ENCODE assay signal across 11 cellular contexts in the genomic region with DNA sequence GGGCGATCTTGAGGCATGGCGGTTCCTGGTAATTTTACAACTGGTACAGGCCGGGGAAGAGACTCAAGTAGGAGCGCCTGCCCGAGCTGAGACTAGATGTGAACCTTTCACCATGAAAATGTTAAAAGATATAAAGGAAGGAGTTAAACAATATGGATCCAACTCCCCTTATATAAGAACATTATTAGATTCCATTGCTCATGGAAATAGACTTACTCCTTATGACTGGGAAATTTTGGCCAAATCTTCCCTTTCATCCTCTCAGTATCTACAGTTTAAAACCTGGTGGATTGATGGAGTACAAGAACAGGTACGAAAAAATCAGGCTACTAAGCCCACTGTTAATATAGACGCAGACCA. TPM values are rescaled to one million over a fixed set of nuclear protein-coding genes. Genes with fewer than 3 reads are reported as not detected.
DNase-seq lines count a peak whose midpoint lies in the region; TF ChIP-seq lines count a peak whose summit lies in the region.
"Not testable (repeated sequence)": the region's sequence is repeated elsewhere in the genome, so short reads cannot be mapped to it uniquely, and the experiment has no call there.
"Had no signal": no experiment of that assay in that cellular context is flagged by ENCODE, and none has a peak within 500 bp of the region (broad histone marks: within the 10 kb centered on the region; RNA-seq: fewer than 3 reads in every experiment).

No MANE protein-coding gene starts in this region.

- not testable (repeated sequence) for H3K27ac ChIP-seq in MM.1S (ENCODE audit: low read length)
- H3K27ac ChIP-seq in VCaP, result peak overlapping the region; percentile 100

- DNase-seq in CD14-positive monocyte (ENCODE audit: low spot score); HFFc6; MM.1S; mesothelial cell of epicardium (ENCODE audit: low spot score in 2 of 2, unreplicated experiment in 2 of 2); progenitor cell of endocrine pancreas (ENCODE audit: low spot score, unreplicated experiment): not testable (repeated sequence)

- H3F3A ChIP-seq in MM.1S (ENCODE audit: insufficient read depth, low read length), result not testable (repeated sequence)

- H3K27me3 Mint-ChIP-seq in CD14-positive monocyte (ENCODE audit: low read depth in 3 of 3), result peaks cover 0 to 15% (median 11%) of the 10 kb centered on the region in 3 donors
- not testable (repeated sequence) for H3K27me3 Mint-ChIP-seq in HFFc6 (ENCODE audit: insufficient read depth); brain; mesothelial cell of epicardium (ENCODE audit: low read depth); progenitor cell of endocrine pancreas

- not testable (repeated sequence) for H3K9ac ChIP-seq in MM.1S (ENCODE audit: low read length)

- not testable (repeated sequence) for H3K4me1 ChIP-seq in MM.1S (ENCODE audit: low read length)

- not testable (repeated sequence) for H3K27ac Mint-ChIP-seq in CD14-positive monocyte, HFFc6
- H3K27ac Mint-ChIP-seq in brain, result peak overlapping the region in 4 of 5 experiments; percentile 1 to 96 (median 76)
- H3K27ac Mint-ChIP-seq in mesothelial cell of epicardium, result peak overlapping the region; percentile 99
- H3K27ac Mint-ChIP-seq in progenitor cell of endocrine pancreas, result peak overlapping the region; percentile 99

- not testable (repeated sequence) for H3K36me3 ChIP-seq in MM.1S (replicated peaks; ENCODE audit: insufficient read depth, low read length)

- intact Hi-C loops in CD14-positive monocyte (cut with micrococcal nuclease), result not testable (repeated sequence)

- not testable (repeated sequence) for H3K36me3 Mint-ChIP-seq in CD14-positive monocyte; HFFc6 (ENCODE audit: low read depth); brain; mesothelial cell of epicardium; progenitor cell of endocrine pancreas (ENCODE audit: insufficient read depth)

- H3K4me1 Mint-ChIP-seq in CD14-positive monocyte, result not testable (repeated sequence)
- H3K4me1 Mint-ChIP-seq in HFFc6 (ENCODE audit: low read depth) (peaks cover 40% of the 10 kb centered on the region), brain (peaks cover 86% of the 10 kb centered on the region), mesothelial cell of epicardium (peaks cover 89% of the 10 kb centered on the region), progenitor cell of endocrine pancreas (ENCODE audit: low read depth) (peaks cover 58% of the 10 kb centered on the region)

- not testable (repeated sequence) for H3K9me2 ChIP-seq in MM.1S (replicated peaks; ENCODE audit: insufficient read depth, low read length)

- not testable (repeated sequence) for H3K4me2 ChIP-seq in MM.1S (ENCODE audit: low read depth, low read length)

- not testable (repeated sequence) for H4K20me1 ChIP-seq in MM.1S (ENCODE audit: insufficient read depth, low read length)

- H3K4me3 Mint-ChIP-seq in CD14-positive monocyte, result not testable (repeated sequence)
- H3K4me3 Mint-ChIP-seq in HFFc6, result peak overlapping the region; percentile 61; the same call in 1 of the 2 replicates
- H3K4me3 Mint-ChIP-seq in brain, result peak overlapping the region in 2 of 5 experiments; percentile 40 to 48
- H3K4me3 Mint-ChIP-seq in mesothelial cell of epicardium, result peak overlapping the region; percentile 61
- H3K4me3 Mint-ChIP-seq in progenitor cell of endocrine pancreas (ENCODE audit: low read depth), result peak overlapping the region; percentile 82

- not testable (repeated sequence) for H3K4me3 ChIP-seq in MM.1S (ENCODE audit: low read length)

- not testable (repeated sequence) for H3K9me3 Mint-ChIP-seq in CD14-positive monocyte; HFFc6; brain; mesothelial cell of epicardium; progenitor cell of endocrine pancreas (ENCODE audit: low read depth)

- not testable (repeated sequence) for H3K79me2 ChIP-seq in MM.1S (ENCODE audit: low read length)

- peak overlapping the region; percentile 71; the same call in 1 of the 2 replicates for H2AFZ ChIP-seq in MM.1S (ENCODE audit: low read length)

- H3K9me3 ChIP-seq in MM.1S (replicated peaks; ENCODE audit: insufficient read depth, low read length), result not testable (repeated sequence)

- H3K27me3 ChIP-seq in MM.1S (replicated peaks; ENCODE audit: insufficient read depth, low read length), result not testable (repeated sequence)

- TF ChIP-seq CTCF in CD14-positive monocyte (IDR thresholded peaks at IDR 0.05), result peak; percentile 25
- TF ChIP-seq CTCF in HFFc6 (IDR thresholded peaks at IDR 0.05); MM.1S (IDR thresholded peaks at IDR 0.05; ENCODE audit: low read length); VCaP (conservative IDR thresholded peaks at IDR 0.05); brain (conservative IDR thresholded peaks at IDR 0.05); mesothelial cell of epicardium (IDR thresholded peaks at IDR 0.05; ENCODE audit: unreplicated experiment); progenitor cell of endocrine pancreas (IDR thresholded peaks at IDR 0.05; ENCODE audit: unreplicated experiment): not testable (repeated sequence)

RNA-seq across cellular contexts. Expression of gene IGLL1, which starts 40.3 kb away (rescaled TPM):
- not detected for polyA plus RNA-seq in CD14-positive monocyte
- total RNA-seq in HFFc6 (2021; fragmentation: NEBNext Ultra II Directional; extraction: Animal tissue kit (Norgen Biotek cat#: 25700)), result not detected
- polyA plus RNA-seq in brain (ENCODE audit: insufficient read depth, low read depth, low replicate concordance), result not detected
- total RNA-seq in mesothelial cell of epicardium, result not detected in 3 replicates
- total RNA-seq in progenitor cell of endocrine pancreas, result not detected in 2 replicates
- total RNA-seq: CD4-positive, alpha-beta memory T cell; H9; HepG2; HT1080 had no signal
- polyA plus RNA-seq: CD4-positive, alpha-beta memory T cell; HepG2 had no signal
